Comparison of ENCODE assay signal across 25 cellular contexts in the genomic region with DNA sequence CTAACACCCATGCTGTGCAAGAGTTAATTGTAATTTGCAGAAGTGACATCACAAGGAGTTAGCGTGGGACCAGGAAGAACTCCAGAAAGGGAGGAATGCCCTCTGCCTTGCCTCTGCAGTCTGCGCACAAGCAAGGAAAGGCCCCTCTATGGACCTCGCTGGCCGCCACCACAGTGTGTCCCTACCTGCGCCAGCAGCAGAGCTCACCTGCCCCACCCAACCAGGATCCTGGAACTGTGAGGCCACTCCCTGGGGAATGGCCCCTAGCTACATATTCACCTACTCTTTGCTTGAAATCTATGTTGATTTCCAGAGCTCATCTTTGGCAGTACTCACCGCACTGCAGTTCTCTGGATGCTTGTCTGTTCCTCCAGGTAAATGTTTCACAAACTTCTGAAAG.
DNase-seq lines count a peak whose midpoint lies in the region; ATAC-seq and TF ChIP-seq lines count a peak whose summit lies in the region.
"Had no signal": no experiment of that assay in that cellular context is flagged by ENCODE, and none has a peak within 500 bp of the region (broad histone marks: within the 10 kb centered on the region; RNA-seq: fewer than 3 reads in every experiment).

No MANE protein-coding gene starts in this region.

- DNase-seq in NCI-H748 (lab: John Stamatoyannopoulos, UW; ENCODE audit: unreplicated experiment) (peak; percentile 3), NCI-H748 treated with DMSO at 0.1 percent for 48 hours (lab: John Stamatoyannopoulos, UW) (no peak), endodermal cell (peak; percentile 64), mucosa of descending colon (peak in 2 of 3 donors; percentile 22 to 35), 8988T (no peak), mesothelial cell of epicardium (ENCODE audit: low spot score in 2 of 2, unreplicated experiment in 2 of 2) (no peak)
- DNase-seq: ACHN; AML-193; BE2C; CD4-positive, alpha-beta T cell; CD8-positive, alpha-beta memory T cell; DMS 273 treated with DMSO at 0.1 percent for 48 hours; DMS79; EL; GDM1; GM23248; HFFc6 had no signal

- WGBS in endodermal cell (ENCODE audit: insufficient coverage in 1 of 2, insufficient read length in 1 of 2), 2 experiments, result 96 to 100% methylated on average over 2 to 6 of the region's 6 CpGs
- 81 to 100% methylated on average over 1 to 3 of the region's 6 CpGs for WGBS in gastroesophageal sphincter (ENCODE audit: low coverage in 1 of 2), 2 donors

- H3K4me3 Mint-ChIP-seq in endodermal cell, result no peak overlapping the region
- no peak overlapping the region for H3K4me3 Mint-ChIP-seq in mesothelial cell of epicardium
- H3K4me3 Mint-ChIP-seq: CD14-positive monocyte; CD4-positive, alpha-beta T cell; CD8-positive, alpha-beta memory T cell; HFFc6 had no signal

- H3K9me3 ChIP-seq in endodermal cell (ENCODE audit: control insufficient read depth, low read length), result no peaks in the 10 kb centered on the region
- no peaks in the 10 kb centered on the region for H3K9me3 ChIP-seq in mucosa of descending colon
- no peaks in the 10 kb centered on the region for H3K9me3 ChIP-seq in gastroesophageal sphincter
- H3K9me3 ChIP-seq: A549; BE2C; BLaER1 treated with 17β-estradiol and CSF1 and Interleukin-3, amounts not matched to agents 10 nM and 100 nM; HAP-1 had no signal

- no peaks in the 10 kb centered on the region for H3K4me1 Mint-ChIP-seq in endodermal cell
- peaks cover 9% of the 10 kb centered on the region for H3K4me1 Mint-ChIP-seq in mesothelial cell of epicardium
- H3K4me1 Mint-ChIP-seq: CD14-positive monocyte; CD8-positive, alpha-beta memory T cell had no signal

- H3K36me3 ChIP-seq in endodermal cell (ENCODE audit: control insufficient read depth, insufficient read depth, low read length) (no peaks in the 10 kb centered on the region), mucosa of descending colon (ENCODE audit: low read depth) (no peaks in the 10 kb centered on the region), gastroesophageal sphincter (no peaks in the 10 kb centered on the region)
- H3K36me3 ChIP-seq: BE2C; BLaER1 treated with 17β-estradiol and CSF1 and Interleukin-3, amounts not matched to agents 10 nM and 100 nM; HAP-1 had no signal

- no peaks in the 10 kb centered on the region for H3K4me1 ChIP-seq in endodermal cell (ENCODE audit: control insufficient read depth, insufficient read depth, low read length)
- no peaks in the 10 kb centered on the region for H3K4me1 ChIP-seq in mucosa of descending colon (ENCODE audit: low read depth)
- no peaks in the 10 kb centered on the region for H3K4me1 ChIP-seq in gastroesophageal sphincter
- H3K4me1 ChIP-seq: A549, HAP-1 had no signal

- no peak overlapping the region for H3K27ac Mint-ChIP-seq in endodermal cell
- H3K27ac Mint-ChIP-seq in mesothelial cell of epicardium, result no peak overlapping the region
- H3K27ac Mint-ChIP-seq: CD14-positive monocyte; CD4-positive, alpha-beta T cell; CD8-positive, alpha-beta memory T cell; HFFc6 had no signal

- H3K36me3 Mint-ChIP-seq in endodermal cell (ENCODE audit: low read depth) (no peaks in the 10 kb centered on the region), mesothelial cell of epicardium (no peaks in the 10 kb centered on the region)
- H3K36me3 Mint-ChIP-seq: CD14-positive monocyte; CD8-positive, alpha-beta memory T cell had no signal

- no peaks in the 10 kb centered on the region for H3K27me3 ChIP-seq in endodermal cell (ENCODE audit: control insufficient read depth, insufficient read depth, low read length, poor library complexity, severe bottlenecking)
- no peaks in the 10 kb centered on the region for H3K27me3 ChIP-seq in gastroesophageal sphincter
- H3K27me3 ChIP-seq: BE2C; BLaER1 treated with 17β-estradiol and CSF1 and Interleukin-3, amounts not matched to agents 10 nM and 100 nM had no signal

- intact Hi-C loops in mucosa of descending colon (cut with DNase I, micrococcal nuclease), result no loop called here

- H3K4me3 ChIP-seq in endodermal cell (ENCODE audit: low read length), result no peak overlapping the region
- no peak overlapping the region for H3K4me3 ChIP-seq in mucosa of descending colon
- H3K4me3 ChIP-seq in gastroesophageal sphincter, result no peak overlapping the region
- H3K4me3 ChIP-seq: A549; BLaER1 treated with 17β-estradiol and CSF1 and Interleukin-3, amounts not matched to agents 10 nM and 100 nM; GM12878; GM23248; HAP-1 had no signal

- H3K27me3 Mint-ChIP-seq in endodermal cell (ENCODE audit: insufficient read depth) (no peaks in the 10 kb centered on the region), mesothelial cell of epicardium (ENCODE audit: low read depth) (no peaks in the 10 kb centered on the region)

- TF ChIP-seq CTCF in endodermal cell (conservative IDR thresholded peaks at IDR 0.05) (no peak), mucosa of descending colon (IDR thresholded peaks at IDR 0.05) (no peak), gastroesophageal sphincter (IDR thresholded peaks at IDR 0.05) (no peak), mesothelial cell of epicardium (IDR thresholded peaks at IDR 0.05; ENCODE audit: unreplicated experiment) (no peak)

- no peak for TF ChIP-seq EP300 in gastroesophageal sphincter (IDR thresholded peaks at IDR 0.05)

- H3K9me3 Mint-ChIP-seq in endodermal cell (no peaks in the 10 kb centered on the region), mesothelial cell of epicardium (no peaks in the 10 kb centered on the region)
- H3K9me3 Mint-ChIP-seq: CD4-positive, alpha-beta T cell; HFFc6 had no signal

- H3K9ac ChIP-seq in endodermal cell (ENCODE audit: extremely low read depth, low read length, poor library complexity, severe bottlenecking), result no peak overlapping the region
- H3K9ac ChIP-seq: BLaER1 treated with 17β-estradiol and CSF1 and Interleukin-3, amounts not matched to agents 10 nM and 100 nM; GM23248 had no signal

- H3K27ac ChIP-seq in endodermal cell (ENCODE audit: low read depth, low read length) (no peak overlapping the region), gastroesophageal sphincter (no peak overlapping the region)
- H3K27ac ChIP-seq: 22Rv1; A549; BLaER1 treated with 17β-estradiol and CSF1 and Interleukin-3, amounts not matched to agents 10 nM and 100 nM; GM23248 had no signal

- TF ChIP-seq POLR2A in gastroesophageal sphincter (IDR thresholded peaks at IDR 0.05), result no peak

- ATAC-seq in mucosa of descending colon, result peak; percentile 55
- no peak for ATAC-seq in gastroesophageal sphincter
- ATAC-seq in HG03432 (IDR thresholded peaks at IDR 0.05; ENCODE audit: unreplicated experiment), result no peak
- ATAC-seq: A549, GM12878 had no signal

Comparison
In these comparisons a context has a peak if more than half of its experiments do, and no peak if none do; other contexts are left out.
1. DNase-seq: peak in NCI-H748 (single experiment), endodermal cell (single experiment) and mucosa of descending colon (2 of 3); none in NCI-H748 treated with DMSO at 0.1 percent for 48 hours (single experiment), 8988T (single experiment) and mesothelial cell of epicardium (0 of 2).